Comparison of ENCODE assay signal across 12 cellular contexts in genomic region chr20:58131111-58131510, GRCh38.
DNase-seq lines count a peak whose midpoint lies in the region; ATAC-seq, FAIRE-seq and TF ChIP-seq lines count a peak whose summit lies in the region.
"Had no signal": no experiment of that assay in that cellular context is flagged by ENCODE, and none has a peak within 500 bp of the region (broad histone marks: within the 10 kb centered on the region; RNA-seq: fewer than 3 reads in every experiment).

No MANE protein-coding gene starts in this region.

- no peaks in the 10 kb centered on the region for H3K79me1 ChIP-seq in neuronal stem cell (ENCODE audit: low read depth, low read length)

- no peak overlapping the region for H3K4me3 Mint-ChIP-seq in stimulated activated memory B cell treated with anti-CD40 and anti-IgM and Interleukin-4, amounts not matched to agents 10 μg/mL and 1 μg/mL and 100 μg/mL, for 72 hours
- no peak overlapping the region for H3K4me3 Mint-ChIP-seq in activated CD8-positive, alpha-beta T cell treated with anti-CD3 and anti-CD28 coated beads for 36 hours
- H3K4me3 Mint-ChIP-seq: activated CD4-positive, alpha-beta memory T cell treated with anti-CD3 and anti-CD28 coated beads, Interleukin-2, amount 10 ng/mL, durations not matched to agents 7 days and 5 days had no signal

- no peak overlapping the region for H4K8ac ChIP-seq in neuronal stem cell (ENCODE audit: low read depth, low read length)

- peaks cover 7 to 10% (median 9%) of the 10 kb centered on the region in 11 experiments; a peak in 21 of 22 replicates for H3K9me3 ChIP-seq in BLaER1 treated with 17β-estradiol and CSF1 and Interleukin-3, amounts not matched to agents 10 nM and 100 nM (replicated peaks in 1 of 11)
- H3K9me3 ChIP-seq in endothelial cell of umbilical vein (replicated peaks; ENCODE audit: control insufficient read depth, insufficient read depth, low read length) (no peaks in the 10 kb centered on the region), neuronal stem cell (replicated peaks in 1 of 2; ENCODE audit: control insufficient read depth in 2 of 2, insufficient read depth in 1 of 2, low read depth in 1 of 2, low read length in 2 of 2) (no peaks in the 10 kb centered on the region)

- CTCF ChIA-PET in endothelial cell of umbilical vein (lab: Charles Lee), result interaction anchor here (0.8 to 1.6 kb wide), 7 partner anchors 9 to 49 kb away, joined by 3 to 4 read pairs (median 3); no protein-coding TSS in a partner anchor
- CTCF ChIA-PET in activated CD8-positive, alpha-beta T cell treated with anti-CD3 and anti-CD28 coated beads for 36 hours (lab: Charles Lee), result interaction anchor here (1.0 to 1.1 kb wide), 2 partner anchors 12 to 44 kb away, joined by 3 to 6 read pairs; no protein-coding TSS in a partner anchor

- H3K4me1 ChIP-seq in BLaER1 treated with 17β-estradiol and CSF1 and Interleukin-3, amounts not matched to agents 10 nM and 100 nM, result peaks cover 29 to 70% (median 59%) of the 10 kb centered on the region in 10 experiments
- H3K4me1 ChIP-seq in endothelial cell of umbilical vein (ENCODE audit: control insufficient read depth, extremely low read depth, insufficient read depth, low read length) (peaks cover 7% of the 10 kb centered on the region), neuronal stem cell (ENCODE audit: control insufficient read depth in 2 of 2, insufficient read depth in 1 of 2, low read depth in 1 of 2, low read length in 2 of 2) (peaks cover 12 to 15% of the 10 kb centered on the region in 2 donors)

- no CpG with 5 or more reads among the region's 7 CpGs for WGBS in neuronal stem cell (ENCODE audit: extremely low coverage in 2 of 2, insufficient read length in 2 of 2, insufficient replicate concordance in 1 of 2), 2 donors

- no TSS peak for BruUV-seq in endothelial cell of umbilical vein (replicated peaks; lab: Mats Ljungman, UMichigan)

- H2BK15ac ChIP-seq in neuronal stem cell (ENCODE audit: low read length), result no peak overlapping the region

- no peak overlapping the region for H3K14ac ChIP-seq in neuronal stem cell (ENCODE audit: low read length)

- H2BK12ac ChIP-seq in neuronal stem cell (ENCODE audit: low read length), result no peak overlapping the region

- peaks cover 78% of the 10 kb centered on the region for H3K27me3 Mint-ChIP-seq in stimulated activated memory B cell treated with anti-CD40 and anti-IgM and Interleukin-4, amounts not matched to agents 10 μg/mL and 1 μg/mL and 100 μg/mL, for 72 hours
- peaks cover 69% of the 10 kb centered on the region for H3K27me3 Mint-ChIP-seq in activated CD8-positive, alpha-beta T cell treated with anti-CD3 and anti-CD28 coated beads for 36 hours

- TF ChIP-seq POLR2A in endothelial cell of umbilical vein (IDR thresholded peaks at IDR 0.05; ENCODE audit: low read depth, low read length), result no peak

- H3K36me3 Mint-ChIP-seq in stimulated activated memory B cell treated with anti-CD40 and anti-IgM and Interleukin-4, amounts not matched to agents 10 μg/mL and 1 μg/mL and 100 μg/mL, for 72 hours, result no peaks in the 10 kb centered on the region
- no peaks in the 10 kb centered on the region for H3K36me3 Mint-ChIP-seq in activated CD8-positive, alpha-beta T cell treated with anti-CD3 and anti-CD28 coated beads for 36 hours (ENCODE audit: low read depth)

- no peak overlapping the region for H3K23ac ChIP-seq in neuronal stem cell (ENCODE audit: low read depth, low read length, poor library complexity)

- peak overlapping the region; percentile 69 to 87 (median 76) for H3K4me2 ChIP-seq in BLaER1 treated with 17β-estradiol and CSF1 and Interleukin-3, amounts not matched to agents 10 nM and 100 nM
- peak overlapping the region; percentile 12 for H3K4me2 ChIP-seq in endothelial cell of umbilical vein (ENCODE audit: insufficient read depth, low read length)
- H3K4me2 ChIP-seq in neuronal stem cell (ENCODE audit: insufficient read depth, low read length, poor library complexity, severe bottlenecking), result no peak overlapping the region

- H3K27ac ChIP-seq in BLaER1 treated with 17β-estradiol and CSF1 and Interleukin-3, amounts not matched to agents 10 nM and 100 nM, result peak overlapping the region in 1 of 11 experiments; percentile 4; a peak in 1 of 22 replicates
- H3K27ac ChIP-seq in endothelial cell of umbilical vein (ENCODE audit: insufficient read depth, low read depth, low read length) (no peak overlapping the region), neuronal stem cell (replicated peaks; ENCODE audit: low read length) (no peak overlapping the region)

- no peak overlapping the region for H3K4ac ChIP-seq in neuronal stem cell (ENCODE audit: low read length)

- peak overlapping the region in 1 of 10 experiments; percentile 30; a peak in 3 of 20 replicates for H3K4me3 ChIP-seq in BLaER1 treated with 17β-estradiol and CSF1 and Interleukin-3, amounts not matched to agents 10 nM and 100 nM
- H3K4me3 ChIP-seq in endothelial cell of umbilical vein (replicated peaks in 1 of 3; ENCODE audit: insufficient read depth in 1 of 3, low read depth in 1 of 3, low read length in 3 of 3) (no peak overlapping the region), neuronal stem cell (ENCODE audit: low read length in 2 of 2) (no peak overlapping the region)
- H3K4me3 ChIP-seq: K562 had no signal

- no peaks in the 10 kb centered on the region for H3K79me2 ChIP-seq in endothelial cell of umbilical vein (ENCODE audit: control insufficient read depth, insufficient read depth, low read length)

- peak overlapping the region in 5 of 11 experiments; percentile 1 to 36 (median 6); a peak in 6 of 22 replicates for H3K9ac ChIP-seq in BLaER1 treated with 17β-estradiol and CSF1 and Interleukin-3, amounts not matched to agents 10 nM and 100 nM
- H3K9ac ChIP-seq in endothelial cell of umbilical vein (replicated peaks; ENCODE audit: extremely low read depth, insufficient read depth, low read length), result no peak overlapping the region
- H3K9ac ChIP-seq in neuronal stem cell (ENCODE audit: low read depth, low read length, poor library complexity), result no peak overlapping the region

- H2BK120ac ChIP-seq in neuronal stem cell (ENCODE audit: low read depth, low read length), result no peak overlapping the region

- intact Hi-C loops in endothelial cell of umbilical vein (cut with micrococcal nuclease), result no loop called here
- intact Hi-C loops in activated CD8-positive, alpha-beta T cell treated with anti-CD3 and anti-CD28 coated beads for 36 hours (cut with micrococcal nuclease), result no loop called here

- H2AK5ac ChIP-seq in neuronal stem cell (ENCODE audit: low read depth, low read length), result no peak overlapping the region

- dilution Hi-C loops in endothelial cell of umbilical vein (cut with MboI; ENCODE audit: extremely low pct_ligation_motif_present, low sequenced_read_pairs), result no loop called here

- in situ Hi-C loops in GM13977 (cut with MboI; ENCODE audit: low pct_unique_long_range_greater_than_20kb, low sequenced_read_pairs, unreplicated experiment), result no loop called here

- POLR2A ChIA-PET in endothelial cell of umbilical vein (lab: Charles Lee), result no interaction called here
- POLR2A ChIA-PET in activated CD8-positive, alpha-beta T cell treated with anti-CD3 and anti-CD28 coated beads for 36 hours (lab: Charles Lee), result no interaction called here

- H2AFZ ChIP-seq in endothelial cell of umbilical vein (ENCODE audit: low read depth, low read length) (no peak overlapping the region), neuronal stem cell (ENCODE audit: low read length) (peak overlapping the region; percentile 30)

- peaks cover 6% of the 10 kb centered on the region for H3K9me3 Mint-ChIP-seq in stimulated activated memory B cell treated with anti-CD40 and anti-IgM and Interleukin-4, amounts not matched to agents 10 μg/mL and 1 μg/mL and 100 μg/mL, for 72 hours
- H3K9me3 Mint-ChIP-seq in activated CD8-positive, alpha-beta T cell treated with anti-CD3 and anti-CD28 coated beads for 36 hours, result peaks cover 6% of the 10 kb centered on the region
- H3K9me3 Mint-ChIP-seq: activated CD4-positive, alpha-beta memory T cell treated with anti-CD3 and anti-CD28 coated beads, Interleukin-2, amount 10 ng/mL, durations not matched to agents 7 days and 5 days had no signal

- no peak overlapping the region for H3K18ac ChIP-seq in neuronal stem cell (ENCODE audit: low read length)

- no peaks in the 10 kb centered on the region; a peak in 1 of 22 replicates for H4K20me1 ChIP-seq in BLaER1 treated with 17β-estradiol and CSF1 and Interleukin-3, amounts not matched to agents 10 nM and 100 nM
- no peaks in the 10 kb centered on the region for H4K20me1 ChIP-seq in endothelial cell of umbilical vein (replicated peaks; ENCODE audit: control insufficient read depth, extremely low read depth, insufficient read depth, low read length)

- no peak overlapping the region for H2BK5ac ChIP-seq in neuronal stem cell (ENCODE audit: low read length)

- no peaks in the 10 kb centered on the region for H3K36me3 ChIP-seq in BLaER1 treated with 17β-estradiol and CSF1 and Interleukin-3, amounts not matched to agents 10 nM and 100 nM
- H3K36me3 ChIP-seq in endothelial cell of umbilical vein (ENCODE audit: control insufficient read depth in 2 of 2, extremely low read depth in 1 of 2, insufficient read depth in 2 of 2, low read length in 2 of 2), result no peaks in the 10 kb centered on the region
- H3K36me3 ChIP-seq in neuronal stem cell (replicated peaks in 1 of 2; ENCODE audit: control insufficient read depth in 2 of 2, insufficient read depth in 2 of 2, low read length in 2 of 2), result no peaks in the 10 kb centered on the region

- ATAC-seq in stimulated activated memory B cell treated with anti-CD40 and anti-IgM and Interleukin-4, amounts not matched to agents 10 μg/mL and 1 μg/mL and 100 μg/mL, for 72 hours, result no peak
- ATAC-seq in activated CD8-positive, alpha-beta T cell treated with anti-CD3 and anti-CD28 coated beads for 36 hours, result no peak
- ATAC-seq in HG03565 (IDR thresholded peaks at IDR 0.05; ENCODE audit: unreplicated experiment), result no peak
- ATAC-seq: K562, Panc1 had no signal

- TF ChIP-seq CTCF in endothelial cell of umbilical vein (IDR thresholded peaks at IDR 0.05; ENCODE audit: extremely low read depth in 1 of 2, insufficient read depth in 1 of 2, low read depth in 1 of 2, low read length in 2 of 2) (no peak), GM13977 (IDR thresholded peaks at IDR 0.05; ENCODE audit: extremely low read depth, insufficient read depth, missing control alignments) (no peak)
- no peak for TF ChIP-seq CTCF in activated CD8-positive, alpha-beta T cell treated with anti-CD3 and anti-CD28 coated beads for 36 hours (IDR thresholded peaks at IDR 0.05)

- H4K91ac ChIP-seq in neuronal stem cell (ENCODE audit: low read depth, low read length, poor library complexity), result no peak overlapping the region

- no peak for FAIRE-seq in endothelial cell of umbilical vein (lab: Jason Lieb, UNC)
- FAIRE-seq: K562 had no signal

- H3K9me1 ChIP-seq in endothelial cell of umbilical vein (replicated peaks; ENCODE audit: control insufficient read depth, extremely low read depth, insufficient read depth, low read length), result no peaks in the 10 kb centered on the region

- H3K4me1 Mint-ChIP-seq in stimulated activated memory B cell treated with anti-CD40 and anti-IgM and Interleukin-4, amounts not matched to agents 10 μg/mL and 1 μg/mL and 100 μg/mL, for 72 hours, result no peaks in the 10 kb centered on the region
- peaks cover 14% of the 10 kb centered on the region for H3K4me1 Mint-ChIP-seq in activated CD8-positive, alpha-beta T cell treated with anti-CD3 and anti-CD28 coated beads for 36 hours (ENCODE audit: low read depth)
- H3K4me1 Mint-ChIP-seq: activated CD4-positive, alpha-beta memory T cell treated with anti-CD3 and anti-CD28 coated beads, Interleukin-2, amount 10 ng/mL, durations not matched to agents 7 days and 5 days had no signal

- H3K27me3 ChIP-seq in BLaER1 treated with 17β-estradiol and CSF1 and Interleukin-3, amounts not matched to agents 10 nM and 100 nM, result peaks cover 5 to 26% (median 13%) of the 10 kb centered on the region in 11 experiments; a peak in 17 of 22 replicates
- peaks cover 31 to 41% of the 10 kb centered on the region in 2 experiments for H3K27me3 ChIP-seq in endothelial cell of umbilical vein (ENCODE audit: control insufficient read depth in 2 of 2, insufficient read depth in 2 of 2, low read length in 2 of 2)
- H3K27me3 ChIP-seq in neuronal stem cell (ENCODE audit: control insufficient read depth in 3 of 3, insufficient read depth in 3 of 3, low read depth in 1 of 3, low read length in 3 of 3), result peaks cover 0 to 56% (median 0%) of the 10 kb centered on the region in 3 experiments

- DNase-seq in NCI-H146 (lab: John Stamatoyannopoulos, UW), result peak; percentile 88
- DNase-seq in endothelial cell of umbilical vein (ENCODE audit: low read depth, low spot score), result no peak
- DNase-seq in neuronal stem cell (ENCODE audit: low spot score), result peak; percentile 17
- DNase-seq in activated CD8-positive, alpha-beta T cell treated with anti-CD3 and anti-CD28 coated beads for 36 hours, result no peak
- DNase-seq in GM13977 (ENCODE audit: low spot score), result no peak
- DNase-seq: activated CD4-positive, alpha-beta memory T cell treated with anti-CD3 and anti-CD28 coated beads, Interleukin-2, amount 10 ng/mL, durations not matched to agents 7 days and 5 days; central memory CD4-positive, alpha-beta T cell had no signal

- no peak overlapping the region for H3K27ac Mint-ChIP-seq in stimulated activated memory B cell treated with anti-CD40 and anti-IgM and Interleukin-4, amounts not matched to agents 10 μg/mL and 1 μg/mL and 100 μg/mL, for 72 hours
- no peak overlapping the region for H3K27ac Mint-ChIP-seq in activated CD8-positive, alpha-beta T cell treated with anti-CD3 and anti-CD28 coated beads for 36 hours
- H3K27ac Mint-ChIP-seq: activated CD4-positive, alpha-beta memory T cell treated with anti-CD3 and anti-CD28 coated beads, Interleukin-2, amount 10 ng/mL, durations not matched to agents 7 days and 5 days had no signal

Comparison
In these comparisons a context has a peak if more than half of its experiments do, and no peak if none do; other contexts are left out.
1. DNase-seq: peak in NCI-H146 (single experiment) and neuronal stem cell (single experiment); none in endothelial cell of umbilical vein (single experiment), activated CD8-positive, alpha-beta T cell treated with anti-CD3 and anti-CD28 coated beads for 36 hours (single experiment) and GM13977 (single experiment).